11 cellular contexts compared by ENCODE assay signal in the genomic region with DNA sequence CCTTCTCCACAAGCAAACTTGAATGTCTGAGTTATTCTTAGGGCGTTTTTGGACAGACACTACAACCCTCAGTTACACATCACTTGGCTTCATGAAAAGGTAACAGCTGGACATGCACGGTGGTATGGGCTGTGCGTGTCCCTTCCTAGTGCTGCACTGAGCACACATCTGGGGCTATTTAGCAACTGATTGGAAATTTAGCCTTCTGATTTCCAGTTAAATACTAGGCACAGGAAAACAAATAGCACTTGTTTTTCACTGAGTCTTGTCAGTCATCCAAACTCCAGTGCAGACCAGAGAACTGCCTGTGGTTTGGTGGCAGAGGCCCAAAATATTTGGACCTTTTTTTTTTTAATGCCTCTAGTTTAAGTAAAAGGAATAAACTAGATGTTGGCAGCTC.
A peak's percentile ranks its signal among the peaks of the same experiment; 100 is the strongest.
DNase-seq lines count a peak whose midpoint lies in the region; ATAC-seq and TF ChIP-seq lines count a peak whose summit lies in the region.
"Had no signal": no experiment of that assay in that cellular context is flagged by ENCODE, and none has a peak within 500 bp of the region (broad histone marks: within the 10 kb centered on the region; RNA-seq: fewer than 3 reads in every experiment).

No MANE protein-coding gene starts in this region.

- no peak for TF ChIP-seq POLR2A in stomach (IDR thresholded peaks at IDR 0.05)

- ATAC-seq in GM21737 (IDR thresholded peaks at IDR 0.05; ENCODE audit: unreplicated experiment), result no peak

- TF ChIP-seq CTCF in colonic mucosa (IDR thresholded peaks at IDR 0.05) (no peak), stomach (IDR thresholded peaks at IDR 0.05) (no peak), GM13976 (IDR thresholded peaks at IDR 0.05; ENCODE audit: borderline replicate concordance, control extremely low read depth, extremely low read depth, insufficient read depth, missing control alignments) (no peak)

- peak overlapping the region; percentile 19 for H3K27ac ChIP-seq in colonic mucosa
- H3K27ac ChIP-seq in layer of hippocampus (ENCODE audit: low read depth, low read length), result peak overlapping the region; percentile 8
- peak overlapping the region in 4 of 5 donors; percentile 26 to 78 (median 70) for H3K27ac ChIP-seq in stomach

- H3K4me1 ChIP-seq in colonic mucosa, result no peaks in the 10 kb centered on the region
- H3K4me1 ChIP-seq in stomach, result peaks cover 8 to 66% (median 34%) of the 10 kb centered on the region in 4 donors

- WGBS in stomach, 5 donors, result 15 to 45% (median 29%) methylated on average over 3 of the region's 3 CpGs

- H3K4me3 ChIP-seq in colonic mucosa (no peak overlapping the region), stomach (no peak overlapping the region)

- TF ChIP-seq EP300 in stomach (IDR thresholded peaks at IDR 0.05), result no peak

- H3K27me3 ChIP-seq in colonic mucosa (no peaks in the 10 kb centered on the region), layer of hippocampus (ENCODE audit: control insufficient read depth, insufficient read depth, low read length) (no peaks in the 10 kb centered on the region), stomach (no peaks in the 10 kb centered on the region)

- H3K36me3 ChIP-seq in colonic mucosa (no peaks in the 10 kb centered on the region), stomach (no peaks in the 10 kb centered on the region)

- H3K9ac ChIP-seq in colonic mucosa (ENCODE audit: low read depth in 2 of 2, low read length in 2 of 2), result no peak overlapping the region

- H3K9me3 ChIP-seq in colonic mucosa (no peaks in the 10 kb centered on the region), stomach (peaks cover 0 to 4% (median 0%) of the 10 kb centered on the region in 4 donors)

- intact Hi-C loops in colonic mucosa (cut with DNase I) (no loop called here), stomach (cut with DNase I; ENCODE audit: low total_unique reads) (no loop called here)

- in situ Hi-C loops in GM13976 (cut with MboI; ENCODE audit: low sequenced_read_pairs, unreplicated experiment), result no loop called here

- DNase-seq in LHCN-M2 (ENCODE audit: low read depth) (peak; percentile 45), colonic mucosa (no peak), stomach (no peak), NCI-H82 (lab: John Stamatoyannopoulos, UW) (no peak), GM13976 (ENCODE audit: low spot score) (no peak), NCI-H2227 treated with DMSO at 0.1 percent for 48 hours (lab: John Stamatoyannopoulos, UW) (no peak)
- DNase-seq: H9; stimulated activated CD4-positive, alpha-beta T cell treated with anti-CD3 and anti-CD28 coated beads, Interleukin-15, amount 100 ng/mL, for 24 hours; SW 1271 had no signal

Comparison
In these comparisons a context has a peak if more than half of its experiments do, and no peak if none do; other contexts are left out.
1. H3K27ac ChIP-seq: peak in every context shown above with its lines; median percentile 70 in stomach; 19 in colonic mucosa; 8 in layer of hippocampus.